In the genomic region with DNA sequence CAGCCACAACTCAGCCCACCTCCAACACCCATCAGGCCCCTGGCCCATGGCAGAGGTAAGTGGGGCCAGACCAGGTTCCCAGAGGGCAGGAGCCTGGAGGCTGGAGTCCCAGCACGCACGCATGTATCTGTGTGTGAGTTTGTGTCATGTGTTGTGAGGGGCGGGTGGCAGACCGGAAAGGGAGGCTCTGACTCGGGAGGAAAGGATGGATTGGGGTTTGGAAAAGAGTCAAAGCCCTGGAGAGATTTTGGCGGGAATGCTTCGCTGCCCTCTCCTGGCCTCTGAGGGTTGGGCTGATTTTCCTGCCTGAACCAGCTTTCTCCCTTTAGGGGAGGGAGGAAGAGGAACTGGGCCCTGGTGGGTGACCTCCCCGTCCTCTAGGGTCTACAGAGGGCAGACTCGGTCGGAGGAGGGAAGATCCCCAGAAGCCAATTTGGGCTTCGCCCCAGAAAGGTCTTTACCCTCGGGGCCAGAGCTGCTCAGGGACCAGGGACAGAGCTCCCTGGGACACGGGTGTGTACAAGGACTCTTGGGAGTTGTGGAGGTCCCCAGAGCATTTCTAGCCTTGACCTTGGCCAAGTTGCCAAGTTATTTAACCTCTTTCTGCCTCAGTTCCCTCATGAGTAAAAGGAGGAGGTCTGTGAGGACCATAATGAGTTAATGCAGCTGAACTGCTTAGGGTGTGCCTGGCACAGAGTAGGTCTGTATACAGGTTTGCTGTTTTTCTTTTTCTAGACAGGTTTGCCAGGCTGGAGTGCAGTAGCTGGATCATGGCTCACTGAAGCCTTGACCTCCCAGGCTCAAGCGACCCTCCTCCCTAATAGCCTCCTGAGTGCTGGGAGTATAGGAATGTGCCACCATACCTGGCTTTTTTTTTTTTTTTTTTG, we compare ENCODE assay signal across 8 cellular contexts. TPM values are rescaled to one million over a fixed set of nuclear protein-coding genes. Genes with fewer than 3 reads are reported as not detected.
DNase-seq lines count a peak whose midpoint lies in the region; ATAC-seq, FAIRE-seq and TF ChIP-seq lines count a peak whose summit lies in the region.

No MANE protein-coding gene starts in this region.

- H3K27me3 ChIP-seq in endothelial cell of umbilical vein (ENCODE audit: control insufficient read depth in 2 of 2, insufficient read depth in 2 of 2, low read length in 2 of 2) (no peaks in the 10 kb centered on the region), osteoblast (ENCODE audit: insufficient read depth, low read length) (no peaks in the 10 kb centered on the region)

- DNase-seq in stimulated activated naive CD8-positive, alpha-beta T cell treated with anti-CD3 and anti-CD28 coated beads, Interleukin-15, Interleukin-2, amounts not matched to agents 100 U/mL and 50 U/mL, for 24 hours: no peak
- DNase-seq in NCI-H774 (lab: John Stamatoyannopoulos, UW) (peak; percentile 35), endothelial cell of umbilical vein (ENCODE audit: low read depth, low spot score) (peak; percentile 58), osteoblast (ENCODE audit: insufficient read length, low spot score, missing footprints) (peak; percentile 96)

- TSS peak; percentile 8 for BruUV-seq in endothelial cell of umbilical vein (replicated peaks; lab: Mats Ljungman, UMichigan)

- no peak for ATAC-seq in stimulated activated naive CD8-positive, alpha-beta T cell treated with anti-CD3 and anti-CD28 coated beads, Interleukin-15, Interleukin-2, amounts not matched to agents 100 U/mL and 50 U/mL, for 24 hours
- ATAC-seq in GM19023 (IDR thresholded peaks at IDR 0.05; ENCODE audit: unreplicated experiment): no peak
- ATAC-seq in HG03135 (IDR thresholded peaks at IDR 0.05; ENCODE audit: unreplicated experiment): no peak
- no peak for ATAC-seq in HG03432 (IDR thresholded peaks at IDR 0.05; ENCODE audit: unreplicated experiment)

- no peak for TF ChIP-seq POLR2A in endothelial cell of umbilical vein (IDR thresholded peaks at IDR 0.05; ENCODE audit: low read depth, low read length)

- H3K9ac ChIP-seq in endothelial cell of umbilical vein (replicated peaks; ENCODE audit: extremely low read depth, insufficient read depth, low read length): peak overlapping the region; percentile 10

- peak; percentile 88 for FAIRE-seq in endothelial cell of umbilical vein (lab: Jason Lieb, UNC)

- H3K9me1 ChIP-seq in endothelial cell of umbilical vein (replicated peaks; ENCODE audit: control insufficient read depth, extremely low read depth, insufficient read depth, low read length): no peaks in the 10 kb centered on the region

- peaks cover 46% of the 10 kb centered on the region for H3K4me1 ChIP-seq in endothelial cell of umbilical vein (ENCODE audit: control insufficient read depth, extremely low read depth, insufficient read depth, low read length)
- peaks cover 60% of the 10 kb centered on the region for H3K4me1 ChIP-seq in osteoblast (ENCODE audit: insufficient read depth, low read length)

- peak overlapping the region; percentile 12 for H3K27ac Mint-ChIP-seq in stimulated activated naive CD8-positive, alpha-beta T cell treated with anti-CD3 and anti-CD28 coated beads, Interleukin-15, Interleukin-2, amounts not matched to agents 100 ng/mL and 50 ng/mL, for 24 hours

- POLR2A ChIA-PET in endothelial cell of umbilical vein (lab: Charles Lee): interaction anchor here (1.0 to 1.6 kb wide), 5 partner anchors 10 to 23 kb away, joined by 3 to 10 read pairs (median 6); partner anchors contain the start of gene FOSL1

- H4K20me1 ChIP-seq in endothelial cell of umbilical vein (replicated peaks; ENCODE audit: control insufficient read depth, extremely low read depth, insufficient read depth, low read length) (no peaks in the 10 kb centered on the region), osteoblast (ENCODE audit: insufficient read depth, low read length) (no peaks in the 10 kb centered on the region)

- TF ChIP-seq CTCF in endothelial cell of umbilical vein (IDR thresholded peaks at IDR 0.05; ENCODE audit: extremely low read depth in 1 of 2, insufficient read depth in 1 of 2, low read depth in 1 of 2, low read length in 2 of 2): peak in 1 of 2 donors; percentile 17
- TF ChIP-seq CTCF in osteoblast (IDR thresholded peaks at IDR 0.05; ENCODE audit: extremely low read depth, low read depth, low read length): peak; percentile 45

- dilution Hi-C loops in endothelial cell of umbilical vein (cut with MboI; ENCODE audit: extremely low pct_ligation_motif_present, low sequenced_read_pairs): no loop called here

- CTCF ChIA-PET in endothelial cell of umbilical vein (lab: Charles Lee): interaction anchor here (0.8 to 4.0 kb wide), 7 partner anchors 10 to 28 kb away, joined by 3 to 39 read pairs (median 4); partner anchors contain the start of genes CCDC85B and FIBP

- H3K4me3 Mint-ChIP-seq in stimulated activated naive CD8-positive, alpha-beta T cell treated with anti-CD3 and anti-CD28 coated beads, Interleukin-15, Interleukin-2, amounts not matched to agents 100 ng/mL and 50 ng/mL, for 24 hours: no peak overlapping the region

- peaks cover 43% of the 10 kb centered on the region for H3K4me1 Mint-ChIP-seq in stimulated activated naive CD8-positive, alpha-beta T cell treated with anti-CD3 and anti-CD28 coated beads, Interleukin-15, Interleukin-2, amounts not matched to agents 100 ng/mL and 50 ng/mL, for 24 hours (ENCODE audit: low read depth)

- peaks cover 6% of the 10 kb centered on the region for H3K79me2 ChIP-seq in endothelial cell of umbilical vein (ENCODE audit: control insufficient read depth, insufficient read depth, low read length)
- peaks cover 19% of the 10 kb centered on the region for H3K79me2 ChIP-seq in osteoblast (ENCODE audit: insufficient read depth, low read length)

- no peaks in the 10 kb centered on the region for H3K36me3 Mint-ChIP-seq in stimulated activated naive CD8-positive, alpha-beta T cell treated with anti-CD3 and anti-CD28 coated beads, Interleukin-15, Interleukin-2, amounts not matched to agents 100 ng/mL and 50 ng/mL, for 24 hours (ENCODE audit: low read depth)

- no peaks in the 10 kb centered on the region for H3K36me3 ChIP-seq in endothelial cell of umbilical vein (ENCODE audit: control insufficient read depth in 2 of 2, extremely low read depth in 1 of 2, insufficient read depth in 2 of 2, low read length in 2 of 2)
- H3K36me3 ChIP-seq in osteoblast (ENCODE audit: insufficient read depth, low read length): no peaks in the 10 kb centered on the region

- no peaks in the 10 kb centered on the region for H3K27me3 Mint-ChIP-seq in stimulated activated naive CD8-positive, alpha-beta T cell treated with anti-CD3 and anti-CD28 coated beads, Interleukin-15, Interleukin-2, amounts not matched to agents 100 ng/mL and 50 ng/mL, for 24 hours

- H3K4me3 ChIP-seq in endothelial cell of umbilical vein (replicated peaks in 1 of 3; ENCODE audit: insufficient read depth in 1 of 3, low read depth in 1 of 3, low read length in 3 of 3) (no peak overlapping the region), osteoblast (ENCODE audit: insufficient read depth, low read length) (peak overlapping the region; percentile 34)

- no peaks in the 10 kb centered on the region for H3K9me3 Mint-ChIP-seq in stimulated activated naive CD8-positive, alpha-beta T cell treated with anti-CD3 and anti-CD28 coated beads, Interleukin-15, Interleukin-2, amounts not matched to agents 100 ng/mL and 50 ng/mL, for 24 hours

- H3K27ac ChIP-seq in endothelial cell of umbilical vein (ENCODE audit: insufficient read depth, low read depth, low read length): peak overlapping the region; percentile 74
- H3K27ac ChIP-seq in osteoblast (ENCODE audit: low read depth, low read length): peak overlapping the region; percentile 96

- intact Hi-C loops in endothelial cell of umbilical vein (cut with micrococcal nuclease): no loop called here

- H3K9me3 ChIP-seq in endothelial cell of umbilical vein (replicated peaks; ENCODE audit: control insufficient read depth, insufficient read depth, low read length) (no peaks in the 10 kb centered on the region), osteoblast (ENCODE audit: low read depth, low read length) (no peaks in the 10 kb centered on the region)

- H2AFZ ChIP-seq in endothelial cell of umbilical vein (ENCODE audit: low read depth, low read length) (peak overlapping the region; percentile 5), osteoblast (ENCODE audit: low read length) (peak overlapping the region; percentile 15)

- H3K4me2 ChIP-seq in endothelial cell of umbilical vein (ENCODE audit: insufficient read depth, low read length): no peak overlapping the region
- peak overlapping the region; percentile 42 for H3K4me2 ChIP-seq in osteoblast (ENCODE audit: insufficient read depth, low read length)

RNA-seq across cellular contexts. Expression of gene C11orf68, which starts 6.9 kb away (rescaled TPM):
- total RNA-seq in endothelial cell of umbilical vein (32.8 and 35.6 TPM in 2 replicates), osteoblast (30.9 and 32.9 TPM in 2 replicates)
- 66.5 and 84.8 TPM in 2 replicates for polyA plus RNA-seq in endothelial cell of umbilical vein
- 44.1 and 48.8 TPM in 2 replicates for polyA plus RNA-seq in endothelial cell of umbilical vein (2011; cell fraction: cytosol; rRNA removed)
- 28.2 and 29.6 TPM in 2 replicates for polyA plus RNA-seq in endothelial cell of umbilical vein (2011; cell fraction: nucleus; rRNA removed)
- 36.5 and 40.1 TPM in 2 replicates for polyA plus RNA-seq in endothelial cell of umbilical vein (2012)
- polyA minus RNA-seq in endothelial cell of umbilical vein: 20.5 and 22.2 TPM in 2 replicates
- polyA minus RNA-seq in endothelial cell of umbilical vein (2011; cell fraction: cytosol; rRNA and poly(A)+ RNA removed): 21.0 TPM
- 15.1 and 22.0 TPM in 2 replicates for polyA minus RNA-seq in endothelial cell of umbilical vein (2011; cell fraction: nucleus; rRNA and poly(A)+ RNA removed)

RNA-seq across cellular contexts. Expression of gene DRAP1, which starts 7.3 kb away (rescaled TPM):
- total RNA-seq in endothelial cell of umbilical vein: 114 and 118 TPM in 2 replicates
- polyA plus RNA-seq in endothelial cell of umbilical vein: 73.5 and 74.9 TPM in 2 replicates
- 151 and 158 TPM in 2 replicates for polyA plus RNA-seq in endothelial cell of umbilical vein (2011; cell fraction: cytosol; rRNA removed)
- 76.9 and 120 TPM in 2 replicates for polyA plus RNA-seq in endothelial cell of umbilical vein (2011; cell fraction: nucleus; rRNA removed)
- 154 and 206 TPM in 2 replicates for polyA plus RNA-seq in endothelial cell of umbilical vein (2012)
- polyA minus RNA-seq in endothelial cell of umbilical vein: 16.2 and 23.1 TPM in 2 replicates
- 17.3 TPM for polyA minus RNA-seq in endothelial cell of umbilical vein (2011; cell fraction: cytosol; rRNA and poly(A)+ RNA removed)
- polyA minus RNA-seq in endothelial cell of umbilical vein (2011; cell fraction: nucleus; rRNA and poly(A)+ RNA removed): 5.5 and 11.8 TPM in 2 replicates
- total RNA-seq in osteoblast: 170 and 190 TPM in 2 replicates

RNA-seq across cellular contexts. Expression of gene FOSL1, which starts 11.7 kb away (rescaled TPM):
- 52.6 and 53.8 TPM in 2 replicates for total RNA-seq in endothelial cell of umbilical vein
- polyA plus RNA-seq in endothelial cell of umbilical vein: 16.6 and 18.1 TPM in 2 replicates
- polyA plus RNA-seq in endothelial cell of umbilical vein (2011; cell fraction: cytosol; rRNA removed): 11.6 and 12.7 TPM in 2 replicates
- 8.5 and 9.7 TPM in 2 replicates for polyA plus RNA-seq in endothelial cell of umbilical vein (2011; cell fraction: nucleus; rRNA removed)
- 60.2 and 91.7 TPM in 2 replicates for polyA plus RNA-seq in endothelial cell of umbilical vein (2012)
- 7.5 and 8.5 TPM in 2 replicates for polyA minus RNA-seq in endothelial cell of umbilical vein
- polyA minus RNA-seq in endothelial cell of umbilical vein (2011; cell fraction: cytosol; rRNA and poly(A)+ RNA removed): 4.7 TPM
- 7.7 and 8.1 TPM in 2 replicates for polyA minus RNA-seq in endothelial cell of umbilical vein (2011; cell fraction: nucleus; rRNA and poly(A)+ RNA removed)
- 13.0 and 13.8 TPM in 2 replicates for total RNA-seq in osteoblast

RNA-seq across cellular contexts. Expression of gene CCDC85B, which starts 21.5 kb away (rescaled TPM):
- total RNA-seq in endothelial cell of umbilical vein (103 and 105 TPM in 2 replicates), osteoblast (42.4 and 47.0 TPM in 2 replicates)
- polyA plus RNA-seq in endothelial cell of umbilical vein: 107 and 132 TPM in 2 replicates
- polyA plus RNA-seq in endothelial cell of umbilical vein (2011; cell fraction: cytosol; rRNA removed): 46.5 and 92.9 TPM in 2 replicates
- 24.0 and 24.1 TPM in 2 replicates for polyA plus RNA-seq in endothelial cell of umbilical vein (2011; cell fraction: nucleus; rRNA removed)
- 46.9 and 61.8 TPM in 2 replicates for polyA plus RNA-seq in endothelial cell of umbilical vein (2012)
- polyA minus RNA-seq in endothelial cell of umbilical vein: 10.7 and 12.9 TPM in 2 replicates
- 34.8 TPM for polyA minus RNA-seq in endothelial cell of umbilical vein (2011; cell fraction: cytosol; rRNA and poly(A)+ RNA removed)
- polyA minus RNA-seq in endothelial cell of umbilical vein (2011; cell fraction: nucleus; rRNA and poly(A)+ RNA removed): 3.1 and 14.2 TPM in 2 replicates

RNA-seq across cellular contexts. Expression of gene FIBP, which starts 23.7 kb away (rescaled TPM):
- total RNA-seq in endothelial cell of umbilical vein: 88.5 and 105 TPM in 2 replicates
- polyA plus RNA-seq in endothelial cell of umbilical vein: 162 and 210 TPM in 2 replicates
- 118 and 132 TPM in 2 replicates for polyA plus RNA-seq in endothelial cell of umbilical vein (2011; cell fraction: cytosol; rRNA removed)
- 84.3 and 107 TPM in 2 replicates for polyA plus RNA-seq in endothelial cell of umbilical vein (2011; cell fraction: nucleus; rRNA removed)
- polyA plus RNA-seq in endothelial cell of umbilical vein (2012): 120 and 137 TPM in 2 replicates
- polyA minus RNA-seq in endothelial cell of umbilical vein: 97.2 and 126 TPM in 2 replicates
- polyA minus RNA-seq in endothelial cell of umbilical vein (2011; cell fraction: cytosol; rRNA and poly(A)+ RNA removed): 180 TPM
- polyA minus RNA-seq in endothelial cell of umbilical vein (2011; cell fraction: nucleus; rRNA and poly(A)+ RNA removed): 40.7 and 42.2 TPM in 2 replicates
- total RNA-seq in osteoblast: 129 and 151 TPM in 2 replicates
